Comparison of ENCODE assay signal across 3 cellular contexts in genomic region chr6:88970301-88970700, GRCh38.
"Had no signal": no experiment of that assay in that cellular context is flagged by ENCODE, and none has a peak within 500 bp of the region (broad histone marks: within the 10 kb centered on the region; RNA-seq: fewer than 3 reads in every experiment).

No MANE protein-coding gene starts in this region.

- DNase-seq: GDM1, GF-D8 had no signal

- H3K4me3 ChIP-seq: GM12878 had no signal
